In the genomic region with DNA sequence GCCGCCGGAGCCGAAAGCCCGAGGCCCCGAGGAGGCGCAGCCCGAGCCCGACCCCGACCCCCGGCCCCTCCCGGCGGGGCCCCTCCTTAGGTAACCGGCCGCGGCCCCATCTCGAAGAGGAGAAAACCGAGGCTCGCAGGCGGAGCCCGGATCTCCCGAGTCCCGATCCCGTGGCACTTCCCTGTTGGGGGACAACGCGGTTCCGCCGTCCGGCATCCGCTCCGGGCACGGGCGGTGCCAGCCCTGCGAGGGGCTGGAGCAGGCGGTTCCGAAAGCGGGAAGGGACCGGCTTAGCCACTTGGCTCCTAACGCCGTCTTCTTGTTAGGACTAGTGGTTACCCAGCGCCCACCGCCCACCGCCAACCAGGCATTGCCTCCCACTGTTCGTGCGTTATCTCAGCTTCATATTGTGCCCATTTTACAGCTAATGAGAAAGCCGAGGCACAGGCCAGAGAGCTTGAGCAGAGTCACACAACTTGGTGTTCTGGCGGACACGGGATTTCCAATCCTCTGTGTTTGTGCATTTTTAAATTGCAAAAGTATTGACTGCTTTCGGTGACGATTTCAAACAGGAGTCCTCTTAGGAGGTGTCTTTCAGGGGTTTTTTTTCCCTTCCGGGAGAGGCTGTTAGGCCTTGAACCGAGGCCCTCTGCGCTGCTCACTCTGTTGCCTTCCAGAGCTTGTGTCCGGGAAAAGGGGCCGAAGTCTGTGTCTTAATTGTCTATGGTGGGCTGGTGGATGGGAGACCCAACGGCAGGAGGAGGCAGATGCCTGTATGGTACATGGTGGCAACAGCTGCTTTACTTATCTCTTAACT, we compare ENCODE assay signal across 8 cellular contexts. TPM values are rescaled to one million over a fixed set of nuclear protein-coding genes. Genes with fewer than 3 reads are reported as not detected.
DNase-seq lines count a peak whose midpoint lies in the region; ATAC-seq and TF ChIP-seq lines count a peak whose summit lies in the region.

No MANE protein-coding gene starts in this region.

- H2AFZ ChIP-seq in OCI-LY7 (ENCODE audit: low read length): peak overlapping the region; percentile 55; the same call in 1 of the 2 replicates

- POLR2A ChIA-PET in OCI-LY7 (lab: Charles Lee): no interaction called here

- H3K4me1 ChIP-seq in OCI-LY7 (ENCODE audit: insufficient read depth, low read length, poor library complexity, severe bottlenecking) (peaks cover 23% of the 10 kb centered on the region), mesodermal cell (ENCODE audit: control insufficient read depth, insufficient read depth, low read length, poor library complexity, severe bottlenecking) (no peaks in the 10 kb centered on the region)

- 9 to 10% methylated on average over 40 to 42 of the region's 55 CpGs for WGBS in mesodermal cell (ENCODE audit: insufficient coverage in 2 of 2), 2 experiments

- peak; percentile 18 for ATAC-seq in HG02678 (IDR thresholded peaks at IDR 0.05; ENCODE audit: unreplicated experiment)

- H3K36me3 ChIP-seq in OCI-LY7 (ENCODE audit: insufficient read depth, low read length) (peaks cover 39% of the 10 kb centered on the region), mesodermal cell (ENCODE audit: control insufficient read depth, insufficient read depth, low read length) (peaks cover 38% of the 10 kb centered on the region)

- peak; percentile 7 for DNase-seq in activated effector memory CD4-positive, alpha-beta T cell treated with Interleukin-2 at 50 U/mL for 16 hours
- DNase-seq in activated effector memory CD4-positive, alpha-beta T cell treated with anti-CD3 and anti-CD28 coated beads, Interleukin-2, amount 50 U/mL, for 16 hours: no peak
- DNase-seq in OCI-LY7 (ENCODE audit: low spot score): peak; percentile 53
- DNase-seq in choroid plexus epithelial cell (ENCODE audit: low read depth): no peak
- no peak for DNase-seq in mesenteric fat pad (ENCODE audit: low spot score)
- no peak for DNase-seq in COLO829 (ENCODE audit: low spot score)

- TF ChIP-seq CTCF in OCI-LY7 (conservative IDR thresholded peaks at IDR 0.05; ENCODE audit: low read length) (no peak), choroid plexus epithelial cell (conservative IDR thresholded peaks at IDR 0.05; ENCODE audit: low read depth, low read length) (peak; percentile 9)

- CTCF ChIA-PET in OCI-LY7 (lab: Charles Lee; ENCODE audit: unreplicated experiment): no interaction called here

- intact Hi-C loops in OCI-LY7 (cut with micrococcal nuclease; ENCODE audit: unreplicated experiment): no loop called here

- H3K9me3 ChIP-seq in OCI-LY7 (ENCODE audit: low read length) (peaks cover 13% of the 10 kb centered on the region; the same call in 1 of the 2 replicates), mesodermal cell (ENCODE audit: control insufficient read depth, low read length) (peaks cover 17% of the 10 kb centered on the region)

- peaks cover 51% of the 10 kb centered on the region for H3K79me2 ChIP-seq in OCI-LY7 (ENCODE audit: insufficient read depth, low read depth, low read length)

- H3K27ac ChIP-seq in OCI-LY7 (ENCODE audit: low read depth, low read length, poor library complexity, severe bottlenecking): peak overlapping the region; percentile 73
- H3K27ac ChIP-seq in mesodermal cell (ENCODE audit: low read depth, low read length, severe bottlenecking): peak overlapping the region; percentile 43

- H3K4me2 ChIP-seq in OCI-LY7 (ENCODE audit: low read length): peak overlapping the region; percentile 93

- no peaks in the 10 kb centered on the region for H4K20me1 ChIP-seq in OCI-LY7 (ENCODE audit: insufficient read depth, low read length)

- H3K4me3 ChIP-seq in OCI-LY7 (ENCODE audit: low read depth, low read length, poor library complexity, severe bottlenecking): peak overlapping the region; percentile 83
- H3K4me3 ChIP-seq in choroid plexus epithelial cell (ENCODE audit: low read depth, low read length): peak overlapping the region; percentile 76
- H3K4me3 ChIP-seq in mesodermal cell (ENCODE audit: extremely low read depth, insufficient read depth, low read length, poor library complexity, severe bottlenecking): peak overlapping the region; percentile 88

- BruUV-seq in OCI-LY7 (replicated peaks; lab: Mats Ljungman, UMichigan): no TSS peak

- no peaks in the 10 kb centered on the region for H3K9me2 ChIP-seq in OCI-LY7 (ENCODE audit: insufficient read depth, low read length)

RNA-seq across cellular contexts. Expression of a gene that starts 0.6 kb away (rescaled TPM):
- total RNA-seq in OCI-LY7 (2014; rRNA removed; shearing (Covaris generic)): 27.8 and 48.2 TPM in 2 replicates
- total RNA-seq in OCI-LY7 (2022) (63.6 and 67.9 TPM in 2 replicates), mesenteric fat pad (0.32 TPM)
- 33.6 TPM for polyA plus RNA-seq in mesodermal cell (2013, experiment 1 of 2)
- 29.0 TPM for polyA plus RNA-seq in mesodermal cell (2013, experiment 2 of 2)

RNA-seq across cellular contexts. Expression of a gene that starts 22.3 kb away (rescaled TPM):
- 10.4 and 10.6 TPM in 2 replicates for total RNA-seq in OCI-LY7 (2014; rRNA removed; shearing (Covaris generic))
- 12.9 and 15.0 TPM in 2 replicates for total RNA-seq in OCI-LY7 (2022)
- polyA plus RNA-seq in mesodermal cell (2013, experiment 1 of 2): 16.0 TPM
- 15.4 TPM for polyA plus RNA-seq in mesodermal cell (2013, experiment 2 of 2)
- 65.5 TPM for total RNA-seq in mesenteric fat pad

Comparison
In these comparisons a context has a peak if more than half of its experiments do, and no peak if none do; other contexts are left out.
1. DNase-seq: peak in activated effector memory CD4-positive, alpha-beta T cell treated with Interleukin-2 at 50 U/mL for 16 hours (single experiment) and OCI-LY7 (single experiment); none in activated effector memory CD4-positive, alpha-beta T cell treated with anti-CD3 and anti-CD28 coated beads, Interleukin-2, amount 50 U/mL, for 16 hours (single experiment), choroid plexus epithelial cell (single experiment), mesenteric fat pad (single experiment) and COLO829 (single experiment).
2. RNA of a gene that starts 0.6 kb away (total RNA-seq): 27.8 to 67.9 TPM in OCI-LY7; 0.32 TPM in mesenteric fat pad (single experiment); every median in the first group is over 10 times any median in the second.
3. Peak in every context shown above with its lines, with median percentiles within 50 percentile points of each other: H3K4me3 ChIP-seq.